Comparison of ENCODE assay signal across 8 cellular contexts in genomic region chr11:6402561-6402981, GRCh38. TPM values are rescaled to one million over a fixed set of nuclear protein-coding genes. Genes with fewer than 3 reads are reported as not detected.
DNase-seq lines count a peak whose midpoint lies in the region; ATAC-seq, FAIRE-seq and TF ChIP-seq lines count a peak whose summit lies in the region.

No MANE protein-coding gene starts in this region.

- intact Hi-C loops in GM12878 (cut with micrococcal nuclease; ENCODE audit: unreplicated experiment) = loop anchor here (5.0 kb wide), 1 partner anchor 70 kb away; the partner anchor contains the start of gene TRIM3
- intact Hi-C loops in uterus (cut with DNase I; ENCODE audit: low total_unique reads) = no loop called here
- intact Hi-C loops in testis (cut with DNase I; ENCODE audit: low total_unique reads) = no loop called here

- TF ChIP-seq EP300 in GM12878 (IDR thresholded peaks at IDR 0.05; ENCODE audit: borderline replicate concordance in 1 of 2, control insufficient read depth in 1 of 2, low read depth in 2 of 2, low read length in 2 of 2) = peak; percentile 47 to 65; a peak in 2 of 4 replicates

- peaks cover 25% of the 10 kb centered on the region for H3K4me1 ChIP-seq in GM12878 (ENCODE audit: control insufficient read depth, insufficient read depth, low read length)
- peaks cover 0 to 12% of the 10 kb centered on the region in 2 donors for H3K4me1 ChIP-seq in uterus
- peaks cover under 1% of the 10 kb centered on the region for H3K4me1 ChIP-seq in testis

- peak overlapping the region; percentile 94 to 95 for H3K27ac Mint-ChIP-seq in stimulated activated naive CD8-positive, alpha-beta T cell treated with anti-CD3 and anti-CD28 coated beads, Interleukin-15, amount 100 ng/mL, for 72 hours

- POLR2A ChIA-PET in GM12878 (lab: Charles Lee) = interaction anchor here (0.6 to 2.3 kb wide), 5 partner anchors 9 to 739 kb away, joined by 3 to 21 read pairs (median 3); partner anchors contain the start of genes APBB1 and SMPD1

- H3K9me3 ChIP-seq in GM12878 (replicated peaks; ENCODE audit: control insufficient read depth, insufficient read depth, low read length) (no peaks in the 10 kb centered on the region), uterus (no peaks in the 10 kb centered on the region), testis (no peaks in the 10 kb centered on the region)

- WGBS in GM12878 (ENCODE audit: insufficient coverage, insufficient replicate concordance, low lambda C conversion rate, missing lambda C conversion rate) = under 1% methylated on average over 7 of the region's 7 CpGs
- WGBS in testis, 2 donors = 88 to 96% methylated on average over 7 of the region's 7 CpGs

- SMC1A ChIA-PET in GM12878 (lab: Charles Lee; ENCODE audit: uncharacterized antibody, unreplicated experiment) = interaction anchor here (0.7 to 2.7 kb wide), 17 partner anchors 9 to 281 kb away, joined by 3 to 21 read pairs (median 4); partner anchors contain the start of genes APBB1, MRPL17 and SMPD1

- FAIRE-seq in GM12878 (lab: Jason Lieb, UNC) = peak; percentile 94

- no peak overlapping the region; the same call in 1 of the 2 replicates for H3K9ac ChIP-seq in GM12878 (ENCODE audit: control insufficient read depth, insufficient read depth, low read length)

- TF ChIP-seq POLR2A in GM12878 (IDR thresholded peaks at IDR 0.05; ENCODE audit: low read depth, low read length) = peak; percentile 58
- no peak for TF ChIP-seq POLR2A in uterus (IDR thresholded peaks at IDR 0.05)
- TF ChIP-seq POLR2A in testis (IDR thresholded peaks at IDR 0.05) = no peak

- no peaks in the 10 kb centered on the region for H4K20me1 ChIP-seq in GM12878 (ENCODE audit: control insufficient read depth, insufficient read depth)

- in situ Hi-C loops in GM12878 (cut with MboI) = no loop called here

- ATAC-seq in GM18868 (IDR thresholded peaks at IDR 0.05; ENCODE audit: unreplicated experiment) = peak; percentile 97
- peak; percentile 81 for ATAC-seq in HG03025 (IDR thresholded peaks at IDR 0.05; ENCODE audit: low FRiP score, unreplicated experiment)
- peak; percentile 94 for ATAC-seq in GM12878
- ATAC-seq in stimulated activated naive CD8-positive, alpha-beta T cell treated with anti-CD3 and anti-CD28 coated beads, Interleukin-15, amount 100 ng/mL, for 72 hours = peak; percentile 91

- TF ChIP-seq CTCF in GM12878 (IDR thresholded peaks at IDR 0.05 in 2 of 3, conservative IDR thresholded peaks at IDR 0.05 in 1 of 3; ENCODE audit: control insufficient read depth in 2 of 3, extremely low read depth in 1 of 3, insufficient read depth in 1 of 3, low read depth in 3 of 3, low read length in 3 of 3) (no peak), uterus (IDR thresholded peaks at IDR 0.05) (no peak), testis (IDR thresholded peaks at IDR 0.05) (no peak)

- H3K27ac ChIP-seq in GM12878 (ENCODE audit: control insufficient read depth, insufficient read depth) (peak overlapping the region; percentile 16), uterus (no peak overlapping the region), testis (no peak overlapping the region)

- H3K4me3 ChIP-seq in GM12878 (peak overlapping the region; percentile 54; the same call in 1 of the 2 replicates), uterus (no peak overlapping the region), testis (no peak overlapping the region)

- peak overlapping the region; percentile 84 to 87 for H3K4me3 Mint-ChIP-seq in stimulated activated naive CD8-positive, alpha-beta T cell treated with anti-CD3 and anti-CD28 coated beads, Interleukin-15, amount 100 ng/mL, for 72 hours

- H3K36me3 ChIP-seq in GM12878 (ENCODE audit: control insufficient read depth in 2 of 2, insufficient read depth in 2 of 2, low read length in 1 of 2) = no peaks in the 10 kb centered on the region
- no peaks in the 10 kb centered on the region for H3K36me3 ChIP-seq in uterus
- H3K36me3 ChIP-seq in testis (ENCODE audit: low read depth, missing control alignments) = no peaks in the 10 kb centered on the region

- no TSS peak for BruUV-seq in GM12878 (replicated peaks; lab: Mats Ljungman, UMichigan)

- TF ChIP-seq RAD21 in GM12878 (IDR thresholded peaks at IDR 0.05; ENCODE audit: insufficient read depth, low read depth, low read length) = no peak

- CTCF ChIA-PET in GM12878 (lab: Yijun Ruan, JAX) = interaction anchor here (0.6 to 4.4 kb wide), 11 partner anchors 12 to 352 kb away, joined by 3 to 42 read pairs (median 5); partner anchors contain the start of gene SMPD1

- peak overlapping the region; percentile 69 for H3K4me2 ChIP-seq in GM12878 (ENCODE audit: control insufficient read depth, insufficient read depth)

- H3K27me3 Mint-ChIP-seq in stimulated activated naive CD8-positive, alpha-beta T cell treated with anti-CD3 and anti-CD28 coated beads, Interleukin-15, amount 100 ng/mL, for 72 hours = no peaks in the 10 kb centered on the region

- H2AFZ ChIP-seq in GM12878 (ENCODE audit: control insufficient read depth, low read depth, low read length) = no peak overlapping the region; the same call in 1 of the 2 replicates

- RAD21 ChIA-PET in GM12878 (lab: Charles Lee; ENCODE audit: unreplicated experiment) = interaction anchor here (0.6 to 3.3 kb wide), 10 partner anchors 12 to 355 kb away, joined by 3 to 24 read pairs (median 3); partner anchors contain the start of genes ARFIP2, SMPD1 and TIMM10B

- H3K79me2 ChIP-seq in GM12878 (ENCODE audit: control insufficient read depth, insufficient read depth, low read length) = no peaks in the 10 kb centered on the region

- H3K9me3 Mint-ChIP-seq in stimulated activated naive CD8-positive, alpha-beta T cell treated with anti-CD3 and anti-CD28 coated beads, Interleukin-15, amount 100 ng/mL, for 72 hours = no peaks in the 10 kb centered on the region

- peak; percentile 42 to 91 (median 63) for DNase-seq in T-helper 1 cell
- peak; percentile 76 for DNase-seq in GM12878 (ENCODE audit: low read depth, low spot score)
- DNase-seq in stimulated activated naive CD8-positive, alpha-beta T cell treated with anti-CD3 and anti-CD28 coated beads, Interleukin-15, amount 100 ng/mL, for 72 hours = peak; percentile 73 to 86
- DNase-seq in uterus = no peak
- DNase-seq in testis = no peak
- DNase-seq in NCI-H146 (lab: John Stamatoyannopoulos, UW) = no peak

- H3K27me3 ChIP-seq in GM12878 (replicated peaks in 1 of 2; ENCODE audit: control insufficient read depth in 2 of 2, insufficient read depth in 2 of 2, low read length in 1 of 2) = no peaks in the 10 kb centered on the region
- no peaks in the 10 kb centered on the region for H3K27me3 ChIP-seq in uterus
- H3K27me3 ChIP-seq in testis = no peaks in the 10 kb centered on the region

- H3K4me1 Mint-ChIP-seq in stimulated activated naive CD8-positive, alpha-beta T cell treated with anti-CD3 and anti-CD28 coated beads, Interleukin-15, amount 100 ng/mL, for 72 hours = peaks cover 82% of the 10 kb centered on the region

RNA-seq across cellular contexts. Expression of gene SMPD1, which starts 12.3 kb away (rescaled TPM):
- total RNA-seq in GM12878 (2013; cell fraction: nucleolus; rRNA removed) = 7.2 and 9.9 TPM in 2 replicates
- 5.4 and 5.5 TPM in 2 replicates for total RNA-seq in GM12878 (2014; rRNA removed)
- 4.0 and 4.1 TPM in 2 replicates for total RNA-seq in GM12878 (2014; rRNA removed; fragmentation: Illumina TruSeq; extraction: Trizol)
- 11.1 and 13.7 TPM in 2 replicates for total RNA-seq in GM12878 (2021)
- polyA plus RNA-seq in GM12878 (2011; ENCODE audit: low read depth) = 16.6 TPM
- 2.7 and 4.8 TPM in 2 replicates for polyA plus RNA-seq in GM12878 (2011; rRNA removed)
- 9.1 and 10.4 TPM in 2 replicates for polyA plus RNA-seq in GM12878 (2011; cell fraction: cytosol; rRNA removed)
- polyA plus RNA-seq in GM12878 (2011; cell fraction: nucleus; rRNA removed) = 10.4 and 11.0 TPM in 2 replicates
- 8.5 and 11.6 TPM in 2 replicates for polyA plus RNA-seq in GM12878 (2012)
- polyA plus RNA-seq in GM12878 (2014; fragmentation: Illumina TruSeq; extraction: Trizol) = 6.0 and 6.9 TPM in 2 replicates
- 1 to 10 TPM; 1.4 to 3.8 TPM for polyA plus RNA-seq in GM12878 (2014; fragmentation: Nextera tagmentation; extraction: Ambion mirVana)
- 8.6 and 9.5 TPM in 2 replicates for polyA plus RNA-seq in GM12878 (2014; rRNA removed)
- polyA plus RNA-seq in GM12878 (2016; fragmentation: Nextera tagmentation; extraction: Ambion mirVana) = 1 to 10 TPM; 8.7 to 9.0 TPM
- polyA minus RNA-seq in GM12878 (2011; rRNA and poly(A)+ RNA removed) = 3.9 and 7.3 TPM in 2 replicates
- 3.6 and 4.5 TPM in 2 replicates for polyA minus RNA-seq in GM12878 (2011; cell fraction: cytosol; rRNA and poly(A)+ RNA removed)
- polyA minus RNA-seq in GM12878 (2011; cell fraction: nucleus; rRNA and poly(A)+ RNA removed) = 3.4 and 5.4 TPM in 2 replicates
- 10 to 100 TPM in 3 of 4 donors, 1 to 10 TPM in 1; 5.9 to 36.4 (median 26.0) TPM for total RNA-seq in uterus
- total RNA-seq in testis = 10 to 100 TPM; 30.4 to 41.2 TPM
- polyA plus RNA-seq in testis (ENCODE audit: insufficient read depth, low read depth, low replicate concordance) = 27.4 TPM

RNA-seq across cellular contexts. Expression of gene APBB1, which starts 16.3 kb away (rescaled TPM):
- 0.56 and 1.8 TPM in 2 replicates for total RNA-seq in GM12878 (2013; cell fraction: nucleolus; rRNA removed)
- total RNA-seq in GM12878 (2014; rRNA removed) = 7.5 and 10.6 TPM in 2 replicates
- 4.3 and 4.8 TPM in 2 replicates for total RNA-seq in GM12878 (2014; rRNA removed; fragmentation: Illumina TruSeq; extraction: Trizol)
- total RNA-seq in GM12878 (2021) = 8.7 and 11.0 TPM in 2 replicates
- 5.3 TPM for polyA plus RNA-seq in GM12878 (2011; ENCODE audit: low read depth)
- polyA plus RNA-seq in GM12878 (2011; rRNA removed) = 0.30 and 0.67 TPM in 2 replicates
- polyA plus RNA-seq in GM12878 (2011; cell fraction: cytosol; rRNA removed) = 0.69 and 1.0 TPM in 2 replicates
- polyA plus RNA-seq in GM12878 (2011; cell fraction: nucleus; rRNA removed) = 1.2 TPM in 2 replicates
- polyA plus RNA-seq in GM12878 (2012) = 5.7 and 8.1 TPM in 2 replicates
- 2.3 and 5.6 TPM in 2 replicates for polyA plus RNA-seq in GM12878 (2014; fragmentation: Illumina TruSeq; extraction: Trizol)
- 1 to 10 TPM in 1 of 2 experiments, under 1 TPM in 1; 0.31 to 1.3 TPM for polyA plus RNA-seq in GM12878 (2014; fragmentation: Nextera tagmentation; extraction: Ambion mirVana)
- 7.5 and 9.1 TPM in 2 replicates for polyA plus RNA-seq in GM12878 (2014; rRNA removed)
- 1 to 10 TPM; 5.1 to 6.5 TPM for polyA plus RNA-seq in GM12878 (2016; fragmentation: Nextera tagmentation; extraction: Ambion mirVana)
- 1.1 and 1.2 TPM in 2 replicates for polyA minus RNA-seq in GM12878 (2011; rRNA and poly(A)+ RNA removed)
- polyA minus RNA-seq in GM12878 (2011; cell fraction: cytosol; rRNA and poly(A)+ RNA removed) = not detected in 2 replicates
- 0.48 and 1.1 TPM in 2 replicates for polyA minus RNA-seq in GM12878 (2011; cell fraction: nucleus; rRNA and poly(A)+ RNA removed)
- 100 to 1,000 TPM in 1 of 4 donors, 10 to 100 TPM in 3; 16.2 to 110 (median 38.0) TPM for total RNA-seq in uterus
- total RNA-seq in testis = 10 to 100 TPM; 42.6 to 57.3 TPM
- polyA plus RNA-seq in testis (ENCODE audit: insufficient read depth, low read depth, low replicate concordance) = 43.7 TPM

RNA-seq across cellular contexts. Expression of gene HPX, which starts 38.2 kb away (rescaled TPM):
- total RNA-seq in GM12878 (2013; cell fraction: nucleolus; rRNA removed) = 0.67 TPM in 1 of 2 replicates, not detected in the other
- total RNA-seq in GM12878 (2014; rRNA removed) = 1.7 TPM in 1 of 2 replicates, not detected in the other
- total RNA-seq in GM12878 (2014; rRNA removed; fragmentation: Illumina TruSeq; extraction: Trizol) = 0.09 and 0.37 TPM in 2 replicates
- 1.7 and 2.1 TPM in 2 replicates for total RNA-seq in GM12878 (2021)
- 1.0 TPM for polyA plus RNA-seq in GM12878 (2011; ENCODE audit: low read depth)
- polyA plus RNA-seq in GM12878 (2011; rRNA removed) = 0.06 and 0.23 TPM in 2 replicates
- not detected in 2 replicates for polyA plus RNA-seq in GM12878 (2011; cell fraction: cytosol; rRNA removed)
- polyA plus RNA-seq in GM12878 (2011; cell fraction: nucleus; rRNA removed) = 0.48 and 0.91 TPM in 2 replicates
- 0.06 and 0.14 TPM in 2 replicates for polyA plus RNA-seq in GM12878 (2012)
- 0.18 and 0.29 TPM in 2 replicates for polyA plus RNA-seq in GM12878 (2014; fragmentation: Illumina TruSeq; extraction: Trizol)
- under 1 TPM; 0.11 TPM for polyA plus RNA-seq in GM12878 (2014; fragmentation: Nextera tagmentation; extraction: Ambion mirVana)
- polyA plus RNA-seq in GM12878 (2014; rRNA removed) = 0.33 and 0.60 TPM in 2 replicates
- under 1 TPM in 1 of 2 experiments, not detected in 1; 0.08 TPM for polyA plus RNA-seq in GM12878 (2016; fragmentation: Nextera tagmentation; extraction: Ambion mirVana)
- polyA minus RNA-seq in GM12878 (2011; rRNA and poly(A)+ RNA removed) = 0.44 TPM in 1 of 2 replicates, not detected in the other
- not detected in 2 replicates for polyA minus RNA-seq in GM12878 (2011; cell fraction: cytosol; rRNA and poly(A)+ RNA removed)
- 0.67 TPM in 1 of 2 replicates, not detected in the other for polyA minus RNA-seq in GM12878 (2011; cell fraction: nucleus; rRNA and poly(A)+ RNA removed)
- 10 to 100 TPM in 1 of 4 donors, 1 to 10 TPM in 1, under 1 TPM in 1, not detected in 1; 0.29 to 28.6 (median 1.1) TPM for total RNA-seq in uterus
- total RNA-seq in testis = 1 to 10 TPM; 2.7 to 4.2 TPM
- polyA plus RNA-seq in testis (ENCODE audit: insufficient read depth, low read depth, low replicate concordance) = 3.1 TPM

Comparison
In these comparisons a context has a peak if more than half of its experiments do, and no peak if none do; other contexts are left out.
1. DNase-seq: peak in T-helper 1 cell (5 of 5), GM12878 (single experiment) and stimulated activated naive CD8-positive, alpha-beta T cell treated with anti-CD3 and anti-CD28 coated beads, Interleukin-15, amount 100 ng/mL, for 72 hours (2 of 2); none in uterus (0 of 2), testis (single experiment) and NCI-H146 (single experiment).
2. Peak in every context shown above with its lines, with median percentiles within 50 percentile points of each other: ATAC-seq.